In the genomic region with DNA sequence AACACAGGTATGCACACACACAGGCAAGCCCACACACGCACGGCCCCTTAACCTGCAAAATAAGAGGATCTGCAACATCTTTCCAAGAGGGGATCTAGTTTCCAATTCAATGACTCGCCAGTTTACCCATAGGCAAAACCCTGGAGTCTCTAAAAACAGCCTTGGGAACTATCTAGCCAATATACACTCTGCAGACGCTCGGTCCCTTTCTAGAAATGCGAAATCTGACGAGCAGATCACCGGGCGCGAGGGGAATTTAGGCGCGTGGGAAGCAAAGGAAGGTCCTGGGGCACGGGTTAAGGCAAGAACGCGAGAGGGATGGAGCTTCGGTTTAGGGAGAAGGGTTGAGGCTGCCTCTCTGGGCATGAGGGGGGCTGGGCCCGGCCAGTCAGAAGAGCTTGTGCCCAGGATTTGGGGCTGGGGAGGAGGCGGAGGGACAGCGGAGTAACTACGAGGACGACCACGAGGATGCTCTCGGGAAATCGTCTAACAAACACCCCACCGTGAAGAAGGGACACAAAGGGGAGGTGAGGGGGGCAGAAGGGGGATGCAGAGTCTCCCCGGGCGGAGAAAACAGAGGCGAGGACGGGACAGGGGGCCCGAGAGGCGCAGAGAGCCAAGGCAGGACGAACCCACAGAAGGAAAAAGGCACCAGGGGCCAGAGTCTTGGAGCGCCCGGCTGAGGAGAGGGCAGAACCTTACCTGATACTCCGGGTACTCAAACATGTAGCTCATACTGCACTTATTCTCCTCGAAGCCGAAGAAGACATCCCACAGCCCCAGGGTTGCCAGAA, we compare ENCODE assay signal across 8 cellular contexts. TPM values are rescaled to one million over a fixed set of nuclear protein-coding genes. Genes with fewer than 3 reads are reported as not detected.
A peak's percentile ranks its signal among the peaks of the same experiment; 100 is the strongest.
DNase-seq lines count a peak whose midpoint lies in the region; ATAC-seq and TF ChIP-seq lines count a peak whose summit lies in the region.

No MANE protein-coding gene starts in this region.

- H3K27me3 ChIP-seq in Caco-2 (replicated peaks; ENCODE audit: control insufficient read depth, insufficient read depth, low read length) (no peaks in the 10 kb centered on the region), right cardiac atrium (ENCODE audit: control insufficient read depth, insufficient read depth) (no peaks in the 10 kb centered on the region), psoas muscle (ENCODE audit: insufficient read depth in 3 of 3, low read length in 2 of 3) (no peaks in the 10 kb centered on the region)

- H3K9me3 Mint-ChIP-seq in Caco-2 (ENCODE audit: unreplicated experiment): no peaks in the 10 kb centered on the region

- H3K27me3 Mint-ChIP-seq in Caco-2 (ENCODE audit: insufficient read depth, unreplicated experiment): peaks cover 4% of the 10 kb centered on the region

- no TSS peak for BruUV-seq in Caco-2 (replicated peaks; lab: Mats Ljungman, UMichigan)

- H3K36me3 ChIP-seq in Caco-2 (ENCODE audit: control insufficient read depth, insufficient read depth, low read length) (no peaks in the 10 kb centered on the region), psoas muscle (ENCODE audit: insufficient read depth in 1 of 2, low read depth in 1 of 2) (no peaks in the 10 kb centered on the region)

- peak in 1 of 2 experiments; percentile 8 for DNase-seq in Caco-2
- peak; percentile 34 for DNase-seq in OCI-M1 (lab: John Stamatoyannopoulos, UW)
- peak; percentile 8 for DNase-seq in amniotic epithelial cell (ENCODE audit: low read depth)
- peak; percentile 37 to 70 (median 51) for DNase-seq in right cardiac atrium
- peak; percentile 18 to 52 for DNase-seq in psoas muscle
- DNase-seq in germinal center (ENCODE audit: low spot score): no peak

- H3K27ac ChIP-seq in right cardiac atrium (ENCODE audit: low read length): peak overlapping the region; percentile 50
- peak overlapping the region; percentile 78 for H3K27ac ChIP-seq in psoas muscle

- no peak for TF ChIP-seq CTCF in Caco-2 (IDR thresholded peaks at IDR 0.05; ENCODE audit: insufficient read depth in 1 of 2, low read depth in 1 of 2, low read length in 1 of 2, severe bottlenecking in 1 of 2, unreplicated experiment in 1 of 2)
- no peak for TF ChIP-seq CTCF in psoas muscle (IDR thresholded peaks at IDR 0.05)

- no peaks in the 10 kb centered on the region for H3K9me3 ChIP-seq in Caco-2
- no peaks in the 10 kb centered on the region for H3K9me3 ChIP-seq in right cardiac atrium (ENCODE audit: control insufficient read depth, low read length)
- H3K9me3 ChIP-seq in psoas muscle: no peaks in the 10 kb centered on the region

- WGBS in right cardiac atrium: under 1% methylated on average over 37 of the region's 37 CpGs
- 0 to 1% (median 0%) methylated on average over 32 to 37 of the region's 37 CpGs for WGBS in psoas muscle, 3 donors

- intact Hi-C loops in Caco-2 (cut with micrococcal nuclease; ENCODE audit: unreplicated experiment) (loop anchor here (10.0 kb wide), 1 partner anchor 291 kb away; a partner anchor contains a TSS), right cardiac atrium (cut with DNase I) (no loop called here), psoas muscle (cut with DNase I) (loop anchor here in 1 of 2 donors (2.0 to 5.0 kb wide), 2 partner anchors 61 to 127 kb away; a partner anchor contains a TSS)

- CTCF ChIA-PET in Caco-2 (lab: Charles Lee): interaction anchor here (0.7 kb wide), 1 partner anchor 233 kb away, joined by 4 read pairs; no protein-coding TSS in a partner anchor

- H3K4me3 Mint-ChIP-seq in Caco-2 (ENCODE audit: unreplicated experiment): peak overlapping the region; percentile 97

- peaks cover 6% of the 10 kb centered on the region for H3K4me1 ChIP-seq in Caco-2
- H3K4me1 ChIP-seq in right cardiac atrium (ENCODE audit: control insufficient read depth, insufficient read depth, low read length): no peaks in the 10 kb centered on the region
- peaks cover 9% of the 10 kb centered on the region for H3K4me1 ChIP-seq in psoas muscle

- H3K4me3 ChIP-seq in Caco-2 (ENCODE audit: low read depth, low read length) (peak overlapping the region; percentile 85), right cardiac atrium (ENCODE audit: low read length) (peak overlapping the region; percentile 80), psoas muscle (peak overlapping the region; percentile 90)

- H3K4me1 Mint-ChIP-seq in Caco-2 (ENCODE audit: low read depth, unreplicated experiment): peaks cover 7% of the 10 kb centered on the region

- POLR2A ChIA-PET in Caco-2 (lab: Charles Lee): no interaction called here

- H3K27ac Mint-ChIP-seq in Caco-2 (ENCODE audit: unreplicated experiment): peak overlapping the region; percentile 77

- ATAC-seq in GM19397 (IDR thresholded peaks at IDR 0.05; ENCODE audit: unreplicated experiment): peak; percentile 34
- ATAC-seq in HG03457 (IDR thresholded peaks at IDR 0.05; ENCODE audit: unreplicated experiment): peak; percentile 16
- peak; percentile 52 to 64 for ATAC-seq in right cardiac atrium
- peak; percentile 26 to 60 (median 38) for ATAC-seq in psoas muscle

- peaks cover 13% of the 10 kb centered on the region for H3K36me3 Mint-ChIP-seq in Caco-2 (ENCODE audit: insufficient read depth, unreplicated experiment)

RNA-seq across cellular contexts. Expression of a gene that starts 0.5 kb away (rescaled TPM):
- total RNA-seq in Caco-2 (2022) (5.6 and 6.4 TPM in 2 replicates), right cardiac atrium (10 to 100 TPM; 10.3 to 12.5 (median 10.9) TPM), psoas muscle (1 to 10 TPM; 2.2 to 5.2 (median 3.0) TPM)
- polyA plus RNA-seq in right cardiac atrium (2.2 TPM), psoas muscle (1 to 10 TPM in 1 of 3 donors, under 1 TPM in 2; 0.57 to 1.6 (median 0.59) TPM)
